Comparison of ENCODE assay signal across 7 cellular contexts in genomic region chr9:137017071-137017470, GRCh38. TPM values are rescaled to one million over a fixed set of nuclear protein-coding genes. Genes with fewer than 3 reads are reported as not detected.
"Had no signal": no experiment of that assay in that cellular context is flagged by ENCODE, and none has a peak within 500 bp of the region (broad histone marks: within the 10 kb centered on the region; RNA-seq: fewer than 3 reads in every experiment).

No MANE protein-coding gene starts in this region.

- FAIRE-seq: H54, HTR-8/SVneo had no signal

- H3K9ac ChIP-seq: GM23248 had no signal

- H2AFZ ChIP-seq: GM23248 had no signal

- H3K9me3 Mint-ChIP-seq: H9 had no signal

- H3K4me1 Mint-ChIP-seq: H9 had no signal

- DNase-seq: GM23248, GOT3, H9, HCEC 1CT, IMR-90 had no signal

- H3K27ac ChIP-seq: GM23248 had no signal

- H3K4me3 Mint-ChIP-seq: H9 had no signal

- H3K27ac Mint-ChIP-seq: H9 had no signal

- H3K4me3 ChIP-seq: GM23248 had no signal

RNA-seq across cellular contexts. Expression of gene FUT7, which starts 14.8 kb away (rescaled TPM):
- total RNA-seq: GM23248, H9, IMR-90 had no signal
- polyA plus RNA-seq: GM23248, IMR-90 had no signal
